23 cellular contexts compared by ENCODE assay signal in genomic region chr12:95371571-95371970, GRCh38.
"Had no signal": no experiment of that assay in that cellular context is flagged by ENCODE, and none has a peak within 500 bp of the region (broad histone marks: within the 10 kb centered on the region; RNA-seq: fewer than 3 reads in every experiment).

No MANE protein-coding gene starts in this region.

- H3K27me3 ChIP-seq: pancreas, spleen, tibial nerve, uterus had no signal

- DNase-seq: hippocampal formation; kidney glomerular epithelial cell; left cardiac atrium; left ventricle myocardium superior; lower lobe of right lung; mammary epithelial cell; mesenchymal stem cell; naive thymus-derived CD8-positive, alpha-beta T cell; nucleus accumbens; pancreas; posterior cingulate gyrus; retina; right cardiac atrium; small intestine; spleen; stimulated activated CD4-positive, alpha-beta T cell treated with anti-CD3 and anti-CD28 coated beads, Interleukin-4, amount 100 ng/mL, for 24 hours; stimulated activated naive CD4-positive, alpha-beta T cell; uterus had no signal

- H3K4me3 ChIP-seq: lower lobe of right lung, pancreas, prostate gland, spleen, tibial nerve, uterus had no signal

- H3K9me3 ChIP-seq: lower lobe of right lung, pancreas, prostate gland, spleen, tibial nerve, uterus had no signal

- ATAC-seq: left cardiac atrium; left lobe of liver; left ventricle myocardium superior; lower lobe of right lung; naive thymus-derived CD8-positive, alpha-beta T cell; pancreas; right cardiac atrium; sciatic nerve; stimulated activated effector memory CD8-positive, alpha-beta T cell treated with anti-CD3 and anti-CD28 coated beads, Interleukin-12 subunit alpha, Interleukin-12 subunit beta, amount 100 ng/mL, for 72 hours had no signal

- H3K36me3 ChIP-seq: lower lobe of right lung, pancreas, prostate gland, spleen, tibial nerve, uterus had no signal

- H3K4me1 ChIP-seq: lower lobe of right lung, pancreas, prostate gland, spleen, tibial nerve, uterus had no signal

- H3K27ac ChIP-seq: lower lobe of right lung, pancreas, prostate gland, spleen, tibial nerve, uterus had no signal
